ENCODE assay signal across 17 cellular contexts in the genomic region with DNA sequence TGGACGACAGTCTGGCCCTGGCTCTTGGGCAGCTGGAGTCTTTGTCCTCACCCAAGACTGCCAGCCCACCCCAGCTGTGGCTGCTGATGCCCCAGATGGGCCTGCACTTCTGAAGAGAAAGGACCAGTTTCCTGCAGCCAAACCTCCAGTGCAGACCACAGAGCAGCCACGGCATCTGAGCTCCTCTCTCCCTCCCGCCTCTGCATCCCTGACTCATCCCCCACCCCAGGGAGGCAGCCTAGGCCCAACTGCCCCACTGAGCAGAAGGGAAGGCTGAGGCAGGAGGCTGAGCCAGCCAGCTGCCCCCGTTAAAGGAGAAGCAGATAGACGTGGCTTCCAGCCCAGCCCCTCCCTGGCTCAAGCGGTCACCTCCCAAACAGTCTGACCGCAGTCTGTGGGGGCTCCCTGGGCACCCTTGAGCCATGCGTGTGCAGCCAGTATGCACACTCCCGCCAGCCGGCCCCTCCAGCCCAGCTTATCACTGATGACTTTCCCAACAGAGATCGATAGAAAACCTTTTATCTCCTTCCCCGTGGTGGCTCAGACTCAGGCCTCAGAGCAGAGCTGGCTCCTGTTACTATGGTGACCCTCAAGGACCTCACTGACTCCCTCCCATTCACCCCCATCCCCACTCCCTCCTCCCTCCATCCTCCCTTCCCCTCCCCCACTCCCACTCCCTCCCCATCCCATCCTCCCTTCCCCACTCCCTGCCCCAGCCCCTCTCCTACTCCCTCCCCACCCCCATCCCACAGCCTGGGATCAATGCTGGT. TPM values are rescaled to one million over a fixed set of nuclear protein-coding genes. Genes with fewer than 3 reads are reported as not detected.
DNase-seq lines count a peak whose midpoint lies in the region; ATAC-seq and TF ChIP-seq lines count a peak whose summit lies in the region.
"Had no signal": no experiment of that assay in that cellular context is flagged by ENCODE, and none has a peak within 500 bp of the region (broad histone marks: within the 10 kb centered on the region; RNA-seq: fewer than 3 reads in every experiment).

No MANE protein-coding gene starts in this region.

- no peak overlapping the region for H2AFZ ChIP-seq in H9 (ENCODE audit: low read length)

- H2BK15ac ChIP-seq in H9 (ENCODE audit: low read depth, low read length) = no peak overlapping the region

- H3K27me3 Mint-ChIP-seq in H9 (ENCODE audit: low read depth) = peaks cover 73% of the 10 kb centered on the region

- H3K4ac ChIP-seq in H9 (ENCODE audit: low read depth, low read length) = no peak overlapping the region

- no peak overlapping the region for H3K18ac ChIP-seq in H9 (ENCODE audit: insufficient read length, low read depth, low read length)

- H3K4me1 ChIP-seq in H9 (ENCODE audit: insufficient read depth, low read length) = no peaks in the 10 kb centered on the region

- H4K8ac ChIP-seq in H9 (replicated peaks; ENCODE audit: insufficient read length, low read depth, low read length) = no peak overlapping the region

- H3K9ac ChIP-seq in H9 (ENCODE audit: extremely low read depth, insufficient read length, low read length) = no peak overlapping the region
- H3K9ac ChIP-seq: KMS-11 had no signal

- no peak overlapping the region for H2BK5ac ChIP-seq in H9 (ENCODE audit: insufficient read length, low read length)

- ATAC-seq in HG03280 (IDR thresholded peaks at IDR 0.05; ENCODE audit: unreplicated experiment) = no peak
- ATAC-seq: lower lobe of right lung had no signal

- no peak overlapping the region for H4K5ac ChIP-seq in H9 (ENCODE audit: insufficient read length, low read depth, low read length)

- H4K20me1 ChIP-seq in H9 (ENCODE audit: control insufficient read depth, insufficient read depth, insufficient read length) = no peaks in the 10 kb centered on the region

- H3K27ac Mint-ChIP-seq in H9 = no peak overlapping the region
- H3K27ac Mint-ChIP-seq: HFFc6 had no signal

- H3K79me1 ChIP-seq in H9 (ENCODE audit: insufficient read depth, low read depth, low read length, poor library complexity, severe bottlenecking) = no peaks in the 10 kb centered on the region

- H3K4me1 Mint-ChIP-seq in H9 = peaks cover 7 to 27% of the 10 kb centered on the region in 2 experiments

- H3K9me3 Mint-ChIP-seq in H9 = no peaks in the 10 kb centered on the region; a peak in 1 of 5 replicates
- H3K9me3 Mint-ChIP-seq: central memory CD8-positive, alpha-beta T cell; HFFc6 had no signal

- no peak overlapping the region for H3K4me3 Mint-ChIP-seq in H9
- H3K4me3 Mint-ChIP-seq: central memory CD8-positive, alpha-beta T cell; HFFc6 had no signal

- no peak overlapping the region for H3K27ac ChIP-seq in H9 (ENCODE audit: insufficient read length, low read depth, low read length)
- H3K27ac ChIP-seq: KMS-11, lower lobe of right lung, ovary had no signal

- H3K9me3 ChIP-seq in H9 (ENCODE audit: control insufficient read depth, low read depth, low read length) = no peaks in the 10 kb centered on the region
- H3K9me3 ChIP-seq: lower lobe of right lung, ovary had no signal

- H3K79me2 ChIP-seq in H9 (ENCODE audit: insufficient read depth, low read length) = no peaks in the 10 kb centered on the region

- H2BK20ac ChIP-seq in H9 (ENCODE audit: low read depth, low read length, poor library complexity, severe bottlenecking) = no peak overlapping the region

- no CpG with 5 or more reads among the region's 12 CpGs for WGBS in H9 (ENCODE audit: extremely low coverage, insufficient read length, low lambda C conversion rate)

- no peak overlapping the region for H3T11ph ChIP-seq in H9 (ENCODE audit: low read length)

- H2AK5ac ChIP-seq in H9 (ENCODE audit: insufficient read length, low read length) = no peak overlapping the region

- H2BK12ac ChIP-seq in H9 (ENCODE audit: insufficient read length, low read depth, low read length) = no peak overlapping the region

- no peaks in the 10 kb centered on the region for H3K23me2 ChIP-seq in H9 (ENCODE audit: insufficient read length, low read depth, low read length, poor library complexity, severe bottlenecking)

- TF ChIP-seq CTCF in H9 (conservative IDR thresholded peaks at IDR 0.05) = no peak

- in situ Hi-C loops in G401 (cut with HindIII; ENCODE audit: low sequenced_read_pairs) = no loop called here

- no peak overlapping the region for H3K23ac ChIP-seq in H9 (ENCODE audit: insufficient read length, low read depth, low read length)

- H3K4me2 ChIP-seq in H9 (ENCODE audit: insufficient read depth, insufficient read length, low read length) = no peak overlapping the region
- H3K4me2 ChIP-seq: KMS-11 had no signal

- H4K91ac ChIP-seq in H9 (ENCODE audit: insufficient read length, low read depth, low read length) = no peak overlapping the region

- no peak overlapping the region for H2BK120ac ChIP-seq in H9 (ENCODE audit: low read depth, low read length, poor library complexity, severe bottlenecking)

- DNase-seq in NCI-H82 (lab: John Stamatoyannopoulos, UW) = peak; percentile 71
- no peak for DNase-seq in NCI-H82 treated with DMSO at 0.1 percent for 48 hours (lab: John Stamatoyannopoulos, UW; ENCODE audit: unreplicated experiment)
- DNase-seq in H9 = no peak
- peak; percentile 57 for DNase-seq in SW480 (ENCODE audit: low spot score)
- DNase-seq in myocyte (ENCODE audit: low read depth) = peak; percentile 41
- DNase-seq in activated naive CD4-positive, alpha-beta T cell treated with anti-CD3 and anti-CD28 coated beads, Interleukin-2, amount 50 U/mL, for 16 hours = no peak
- DNase-seq in G401 (ENCODE audit: low spot score) = no peak
- DNase-seq: activated CD4-positive, alpha-beta T cell treated with anti-CD3 and anti-CD28 coated beads for 4 hours; activated naive CD4-positive, alpha-beta T cell treated with Interleukin-2 at 50 U/mL for 16 hours; DMS79; HFFc6; lower lobe of right lung; NCI-H446; ovary had no signal

- no peak overlapping the region for H3K56ac ChIP-seq in H9 (ENCODE audit: insufficient read length, low read depth, low read length)

- H3K14ac ChIP-seq in H9 (ENCODE audit: insufficient read depth, low read length) = peak overlapping the region; percentile 12; the same call in 1 of the 2 replicates

- H3K36me3 Mint-ChIP-seq in H9 (ENCODE audit: insufficient read depth in 1 of 3, low read depth in 3 of 3) = no peaks in the 10 kb centered on the region

- H3K27me3 ChIP-seq in H9 (ENCODE audit: insufficient read depth, low read length) = no peaks in the 10 kb centered on the region; the same call in 1 of the 2 replicates
- H3K27me3 ChIP-seq: ovary had no signal

RNA-seq across cellular contexts. Expression of gene RAI1, which starts 12.0 kb away (rescaled TPM):
- 1.5 and 1.9 TPM in 2 replicates for total RNA-seq in H9 (2021)
- total RNA-seq in myocyte = 6.5 and 9.1 TPM in 2 replicates
- 11.7 TPM for polyA plus RNA-seq in myocyte (2012)
- 12.0 and 13.8 TPM in 2 replicates for total RNA-seq in G401 (2014; rRNA removed; shearing (Covaris generic))

Comparison
In these comparisons a context has a peak if more than half of its experiments do, and no peak if none do; other contexts are left out.
1. DNase-seq: peak in NCI-H82 (single experiment), SW480 (single experiment) and myocyte (single experiment); none in NCI-H82 treated with DMSO at 0.1 percent for 48 hours (single experiment), H9 (single experiment), activated naive CD4-positive, alpha-beta T cell treated with anti-CD3 and anti-CD28 coated beads, Interleukin-2, amount 50 U/mL, for 16 hours (single experiment) and G401 (single experiment).